In the genomic region with DNA sequence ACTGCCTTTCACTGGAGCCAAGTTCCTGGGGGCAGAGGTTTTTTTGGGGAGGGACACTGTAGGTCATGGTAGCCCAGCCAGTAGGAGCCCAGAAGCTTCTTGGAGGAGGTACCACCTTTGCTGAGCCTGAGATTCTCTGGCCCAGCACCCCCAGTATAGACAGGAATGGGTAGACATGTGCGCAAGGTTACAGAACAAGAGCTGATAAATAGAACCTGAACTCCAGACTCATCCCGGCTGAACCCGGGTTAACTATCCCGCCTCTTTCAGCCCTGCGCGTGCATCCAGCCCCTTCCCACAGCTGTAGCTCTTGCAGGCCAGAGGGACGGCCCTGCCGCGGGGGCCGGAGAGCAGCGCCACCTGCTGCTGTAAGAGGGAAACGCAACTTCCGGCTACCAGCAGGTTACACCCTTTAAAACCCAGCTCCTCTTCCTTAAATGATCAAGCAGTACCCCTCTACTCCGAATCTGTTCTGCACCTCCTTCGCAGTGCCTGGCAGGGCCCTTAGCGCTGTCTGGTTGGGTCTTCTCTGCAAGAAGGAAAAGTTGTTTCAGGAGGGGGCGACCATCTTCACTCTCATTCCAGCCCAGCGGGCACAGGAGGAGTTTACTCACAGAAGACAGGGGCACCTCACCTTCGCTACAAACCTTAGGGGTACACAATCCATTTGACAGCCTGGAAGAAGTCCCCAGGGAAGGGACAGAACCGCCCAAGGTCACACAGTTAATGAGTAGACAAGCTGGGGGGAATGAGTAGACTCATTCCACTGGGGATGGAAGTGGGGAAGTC, we compare ENCODE assay signal across 9 cellular contexts. TPM values are rescaled to one million over a fixed set of nuclear protein-coding genes. Genes with fewer than 3 reads are reported as not detected.
DNase-seq lines count a peak whose midpoint lies in the region; ATAC-seq and TF ChIP-seq lines count a peak whose summit lies in the region.
"Had no signal": no experiment of that assay in that cellular context is flagged by ENCODE, and none has a peak within 500 bp of the region (broad histone marks: within the 10 kb centered on the region; RNA-seq: fewer than 3 reads in every experiment).

No MANE protein-coding gene starts in this region.

- H3K36me3 ChIP-seq in lung (ENCODE audit: control insufficient read depth in 2 of 2, insufficient read depth in 2 of 2, low read length in 2 of 2): peaks cover 10 to 23% of the 10 kb centered on the region in 2 donors

- 16 to 21% methylated on average over 20 of the region's 20 CpGs for WGBS in lung, 2 donors

- no peak overlapping the region for H3K27ac ChIP-seq in lung (ENCODE audit: low read depth in 1 of 2, low read length in 1 of 2)

- TF ChIP-seq CTCF in GM12872 (IDR thresholded peaks at IDR 0.05; ENCODE audit: insufficient read depth, low read depth, low read length) (peak; percentile 99), lung (IDR thresholded peaks at IDR 0.05; ENCODE audit: control extremely low read depth, extremely low read depth) (peak; percentile 95)

- peaks cover 0 to 9% of the 10 kb centered on the region in 2 donors for H3K9me3 ChIP-seq in lung (ENCODE audit: control insufficient read depth in 2 of 2, insufficient read depth in 1 of 2, low read length in 1 of 2)

- DNase-seq in NCI-H510A treated with DMSO at 0.1 percent for 48 hours (lab: John Stamatoyannopoulos, UW) (peak; percentile 35), dermis microvascular lymphatic vessel endothelial cell (ENCODE audit: low read depth in 2 of 2) (peak; percentile 34 to 65), lung (ENCODE audit: low spot score) (peak; percentile 63), cortex of kidney (lab: John Stamatoyannopoulos, UW) (no peak)
- DNase-seq in activated CD4-positive, alpha-beta T cell treated with anti-CD3 and anti-CD28 coated beads for 48 hours: peak; percentile 80
- peak; percentile 61 for DNase-seq in stimulated activated CD8-positive, alpha-beta memory T cell treated with anti-CD3 and anti-CD28 coated beads, Interleukin-15, amount 100 ng/mL, for 24 hours (ENCODE audit: low read depth)

- H3K4me1 ChIP-seq in lung (ENCODE audit: control insufficient read depth in 2 of 2, insufficient read depth in 2 of 2, low read length in 2 of 2): peaks cover 0 to 2% of the 10 kb centered on the region in 2 donors

- H3K4me3 ChIP-seq in lung: no peak overlapping the region

- ATAC-seq in HG03045 (IDR thresholded peaks at IDR 0.05; ENCODE audit: unreplicated experiment) (peak; percentile 68), lung (ENCODE audit: insufficient read depth, low FRiP score) (peak; percentile 86)

- no peaks in the 10 kb centered on the region for H3K27me3 ChIP-seq in lung (ENCODE audit: control insufficient read depth, insufficient read depth)

RNA-seq across cellular contexts. Expression of a gene that starts 7.5 kb away (rescaled TPM):
- 22.3 and 23.0 TPM in 2 replicates for total RNA-seq in dermis microvascular lymphatic vessel endothelial cell
- 10 to 100 TPM in 1 of 2 donors, 1 to 10 TPM in 1; 6.1 to 32.7 TPM for total RNA-seq in lung
- 10 to 100 TPM; 17.9 to 47.4 TPM for polyA plus RNA-seq in lung

RNA-seq across cellular contexts. Expression of a gene that starts 30.1 kb away (rescaled TPM):
- total RNA-seq in dermis microvascular lymphatic vessel endothelial cell: not detected in 2 replicates
- not detected for total RNA-seq in lung
- polyA plus RNA-seq in lung: not detected
- total RNA-seq: mononuclear cell had no signal

RNA-seq across cellular contexts. Expression of a gene that starts 35.4 kb away (rescaled TPM):
- total RNA-seq in dermis microvascular lymphatic vessel endothelial cell: 0.76 and 0.77 TPM in 2 replicates
- under 1 TPM in 1 of 2 donors, not detected in 1; 0.82 TPM for total RNA-seq in lung
- under 1 TPM; 0.28 to 0.40 TPM for polyA plus RNA-seq in lung
- total RNA-seq: mononuclear cell had no signal
